ENCODE assay signal across 1 cellular context in the genomic region with DNA sequence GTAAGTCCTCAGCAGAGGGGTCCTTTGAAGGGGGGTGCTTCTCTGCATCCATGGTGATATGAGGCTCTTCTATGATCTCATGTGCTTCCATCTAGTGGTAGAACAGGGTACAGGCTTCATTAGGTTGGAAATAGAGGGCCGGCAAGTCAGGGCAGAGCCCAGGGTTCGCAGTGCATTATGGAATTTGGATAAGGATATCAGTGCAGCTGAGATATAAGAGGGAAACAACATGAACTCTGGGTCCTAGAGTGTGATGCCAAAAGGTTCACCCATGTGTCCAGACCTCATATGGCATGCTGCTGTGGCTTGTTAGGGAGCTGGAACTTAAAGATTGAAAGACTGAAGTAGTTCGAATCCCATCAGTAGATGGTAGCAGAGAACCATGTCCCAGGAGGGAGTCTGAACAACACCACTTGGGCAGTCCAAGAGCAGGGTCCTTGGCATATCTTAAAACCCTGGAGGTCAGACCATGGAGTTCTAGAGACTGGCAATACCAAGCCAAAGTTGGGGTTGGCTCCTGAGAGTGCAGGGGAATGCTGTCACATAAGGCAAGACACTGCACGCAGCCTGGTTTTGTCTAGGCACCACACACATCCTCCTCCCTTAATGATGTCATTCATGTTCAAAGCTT.
TF ChIP-seq lines count a peak whose summit lies in the region.

No MANE protein-coding gene starts in this region.

TF ChIP-seq in endothelial cell of umbilical vein, 7 proteins besides CTCF, POLR2A, EP300 and RAD21:
- no peak for TF ChIP-seq MYC (IDR thresholded peaks at IDR 0.05; ENCODE audit: low read depth, low read length)
